Comparison of ENCODE assay signal across 26 cellular contexts in genomic region chr7:115953554-115954248, GRCh38.
"Had no signal": no experiment of that assay in that cellular context is flagged by ENCODE, and none has a peak within 500 bp of the region (broad histone marks: within the 10 kb centered on the region; RNA-seq: fewer than 3 reads in every experiment).

No MANE protein-coding gene starts in this region.

- ATAC-seq: activated CD8-positive, alpha-beta T cell treated with anti-CD3 and anti-CD28 coated beads for 36 hours; activated naive CD8-positive, alpha-beta T cell treated with anti-CD3 and anti-CD28 coated beads, Interleukin-2, amount 50 U/mL, for 24 hours; activated T-cell treated with anti-CD3 and anti-CD28 coated beads, Interleukin-2, amount 50 U/mL, for 4 hours; activated T-helper 17 cell treated with anti-CD3 and anti-CD28 coated beads, Interleukin-2, amount 50 U/mL, for 72 hours; heart left ventricle; left colon; stimulated activated memory B cell treated with anti-CD40 and anti-IgM and Interleukin-4, amounts not matched to agents 10 μg/mL and 1 μg/mL and 100 μg/mL, for 72 hours; stimulated activated naive CD8-positive, alpha-beta T cell treated with anti-CD3 and anti-CD28 coated beads, Interleukin-15, amount 100 ng/mL, for 72 hours had no signal

- H3K27ac ChIP-seq: breast epithelium, heart left ventricle, neutrophil, right atrium auricular region, uterus had no signal

- H3K4me2 ChIP-seq: smooth muscle cell had no signal

- H3K4me1 ChIP-seq: breast epithelium, heart left ventricle, right atrium auricular region, uterus had no signal

- FAIRE-seq: kidney had no signal

- H3K36me3 ChIP-seq: breast epithelium, heart left ventricle, right atrium auricular region, uterus had no signal

- DNase-seq: activated B cell treated with CpG ODN at 0.5 μM for 24 hours; activated CD4-positive, alpha-beta T cell treated with anti-CD3 and anti-CD28 coated beads, Interleukin-2, amount 50 U/mL, for 1 hour; activated CD8-positive, alpha-beta T cell treated with anti-CD3 and anti-CD28 coated beads for 36 hours; activated naive CD8-positive, alpha-beta T cell treated with anti-CD3 and anti-CD28 coated beads, Interleukin-2, amount 50 U/mL, for 24 hours; activated T-cell treated with anti-CD3 and anti-CD28 coated beads, Interleukin-2, amount 50 U/mL, for 4 hours; amygdala; central memory CD4-positive, alpha-beta T cell; heart left ventricle; hypothalamus; immature natural killer cell; kidney; left colon; mammary epithelial cell; naive B cell; stimulated activated CD4-positive, alpha-beta T cell treated with anti-CD3 and anti-CD28 coated beads, Interleukin-1b, Interleukin-23, amount 100 ng/mL, for 48 hours; stimulated activated CD4-positive, alpha-beta T cell treated with anti-CD3 and anti-CD28 coated beads, Interleukin-4, amount 100 ng/mL, for 4 hours; stimulated activated CD8-positive, alpha-beta memory T cell treated with anti-CD3 and anti-CD28 coated beads, Interleukin-4, amount 100 ng/mL, for 48 hours; stimulated activated naive CD8-positive, alpha-beta T cell treated with anti-CD3 and anti-CD28 coated beads, Interleukin-15, amount 100 ng/mL, for 72 hours; substantia nigra; uterus had no signal

- H3K27me3 ChIP-seq: breast epithelium, heart left ventricle, neutrophil, right atrium auricular region, uterus had no signal

- H3K4me3 ChIP-seq: breast epithelium, heart left ventricle, right atrium auricular region, smooth muscle cell, uterus had no signal

- H3K9me3 ChIP-seq: breast epithelium, heart left ventricle, neutrophil, right atrium auricular region, uterus had no signal
